Comparison of ENCODE assay signal across 1 cellular context in genomic region chr11:10302744-10303557, GRCh38.
TF ChIP-seq lines count a peak whose summit lies in the region.

No MANE protein-coding gene starts in this region.

TF ChIP-seq in HepG2, 621 proteins besides CTCF, POLR2A, EP300 and RAD21 (continued from another document and continues in another):
- no peak for TF ChIP-seq LCORL (IDR thresholded peaks at IDR 0.05)
- peak; percentile 22; the same call in 1 of the 2 replicates for TF ChIP-seq LCORL (CRISPR knock-in tag; IDR thresholded peaks at IDR 0.05)
- peak; percentile 39; the same call in 1 of the 2 replicates for TF ChIP-seq ESRRA (CRISPR knock-in tag; IDR thresholded peaks at IDR 0.05; ENCODE audit: low read depth)
- no peak for TF ChIP-seq ETV6 (CRISPR knock-in tag; conservative IDR thresholded peaks at IDR 0.05)
- peak; percentile 67 for TF ChIP-seq TFE3 (CRISPR knock-in tag; IDR thresholded peaks at IDR 0.05)
- TF ChIP-seq ZNF431 (CRISPR knock-in tag; IDR thresholded peaks at IDR 0.05; ENCODE audit: borderline replicate concordance, low read depth) = no peak
- TF ChIP-seq, protein P1, sequence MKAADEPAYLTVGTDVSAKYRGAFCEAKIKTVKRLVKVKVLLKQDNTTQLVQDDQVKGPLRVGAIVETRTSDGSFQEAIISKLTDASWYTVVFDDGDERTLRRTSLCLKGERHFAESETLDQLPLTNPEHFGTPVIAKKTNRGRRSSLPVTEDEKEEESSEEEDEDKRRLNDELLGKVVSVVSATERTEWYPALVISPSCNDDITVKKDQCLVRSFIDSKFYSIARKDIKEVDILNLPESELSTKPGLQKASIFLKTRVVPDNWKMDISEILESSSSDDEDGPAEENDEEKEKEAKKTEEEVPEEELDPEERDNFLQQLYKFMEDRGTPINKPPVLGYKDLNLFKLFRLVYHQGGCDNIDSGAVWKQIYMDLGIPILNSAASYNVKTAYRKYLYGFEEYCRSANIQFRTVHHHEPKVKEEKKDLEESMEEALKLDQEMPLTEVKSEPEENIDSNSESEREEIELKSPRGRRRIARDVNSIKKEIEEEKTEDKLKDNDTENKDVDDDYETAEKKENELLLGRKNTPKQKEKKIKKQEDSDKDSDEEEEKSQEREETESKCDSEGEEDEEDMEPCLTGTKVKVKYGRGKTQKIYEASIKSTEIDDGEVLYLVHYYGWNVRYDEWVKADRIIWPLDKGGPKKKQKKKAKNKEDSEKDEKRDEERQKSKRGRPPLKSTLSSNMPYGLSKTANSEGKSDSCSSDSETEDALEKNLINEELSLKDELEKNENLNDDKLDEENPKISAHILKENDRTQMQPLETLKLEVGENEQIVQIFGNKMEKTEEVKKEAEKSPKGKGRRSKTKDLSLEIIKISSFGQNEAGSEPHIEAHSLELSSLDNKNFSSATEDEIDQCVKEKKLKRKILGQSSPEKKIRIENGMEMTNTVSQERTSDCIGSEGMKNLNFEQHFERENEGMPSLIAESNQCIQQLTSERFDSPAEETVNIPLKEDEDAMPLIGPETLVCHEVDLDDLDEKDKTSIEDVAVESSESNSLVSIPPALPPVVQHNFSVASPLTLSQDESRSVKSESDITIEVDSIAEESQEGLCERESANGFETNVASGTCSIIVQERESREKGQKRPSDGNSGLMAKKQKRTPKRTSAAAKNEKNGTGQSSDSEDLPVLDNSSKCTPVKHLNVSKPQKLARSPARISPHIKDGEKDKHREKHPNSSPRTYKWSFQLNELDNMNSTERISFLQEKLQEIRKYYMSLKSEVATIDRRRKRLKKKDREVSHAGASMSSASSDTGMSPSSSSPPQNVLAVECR (CRISPR knock-in tag; IDR thresholded peaks at IDR 0.05; ENCODE audit: borderline replicate concordance) = peak; percentile 80
- TF ChIP-seq ZMAT3 (CRISPR knock-in tag; conservative IDR thresholded peaks at IDR 0.05) = 0 out of 2 replicates have a peak, but pooled peaks have one; percentile 66
- 0 out of 2 replicates have a peak, but pooled peaks have one; percentile 12 for TF ChIP-seq AFF4 (CRISPR knock-in tag; IDR thresholded peaks at IDR 0.05)
- TF ChIP-seq KAT2B (IDR thresholded peaks at IDR 0.05; ENCODE audit: borderline replicate concordance, low read depth, low read length) = no peak
- TF ChIP-seq MIER3 (CRISPR knock-in tag; IDR thresholded peaks at IDR 0.05; ENCODE audit: borderline replicate concordance) = 0 out of 2 replicates have a peak, but pooled peaks have one; percentile 27
- TF ChIP-seq ZBTB37 (CRISPR knock-in tag; IDR thresholded peaks at IDR 0.05) = no peak
- no peak for TF ChIP-seq ZFP36L1 (CRISPR knock-in tag; IDR thresholded peaks at IDR 0.05)
- TF ChIP-seq, protein P2, sequence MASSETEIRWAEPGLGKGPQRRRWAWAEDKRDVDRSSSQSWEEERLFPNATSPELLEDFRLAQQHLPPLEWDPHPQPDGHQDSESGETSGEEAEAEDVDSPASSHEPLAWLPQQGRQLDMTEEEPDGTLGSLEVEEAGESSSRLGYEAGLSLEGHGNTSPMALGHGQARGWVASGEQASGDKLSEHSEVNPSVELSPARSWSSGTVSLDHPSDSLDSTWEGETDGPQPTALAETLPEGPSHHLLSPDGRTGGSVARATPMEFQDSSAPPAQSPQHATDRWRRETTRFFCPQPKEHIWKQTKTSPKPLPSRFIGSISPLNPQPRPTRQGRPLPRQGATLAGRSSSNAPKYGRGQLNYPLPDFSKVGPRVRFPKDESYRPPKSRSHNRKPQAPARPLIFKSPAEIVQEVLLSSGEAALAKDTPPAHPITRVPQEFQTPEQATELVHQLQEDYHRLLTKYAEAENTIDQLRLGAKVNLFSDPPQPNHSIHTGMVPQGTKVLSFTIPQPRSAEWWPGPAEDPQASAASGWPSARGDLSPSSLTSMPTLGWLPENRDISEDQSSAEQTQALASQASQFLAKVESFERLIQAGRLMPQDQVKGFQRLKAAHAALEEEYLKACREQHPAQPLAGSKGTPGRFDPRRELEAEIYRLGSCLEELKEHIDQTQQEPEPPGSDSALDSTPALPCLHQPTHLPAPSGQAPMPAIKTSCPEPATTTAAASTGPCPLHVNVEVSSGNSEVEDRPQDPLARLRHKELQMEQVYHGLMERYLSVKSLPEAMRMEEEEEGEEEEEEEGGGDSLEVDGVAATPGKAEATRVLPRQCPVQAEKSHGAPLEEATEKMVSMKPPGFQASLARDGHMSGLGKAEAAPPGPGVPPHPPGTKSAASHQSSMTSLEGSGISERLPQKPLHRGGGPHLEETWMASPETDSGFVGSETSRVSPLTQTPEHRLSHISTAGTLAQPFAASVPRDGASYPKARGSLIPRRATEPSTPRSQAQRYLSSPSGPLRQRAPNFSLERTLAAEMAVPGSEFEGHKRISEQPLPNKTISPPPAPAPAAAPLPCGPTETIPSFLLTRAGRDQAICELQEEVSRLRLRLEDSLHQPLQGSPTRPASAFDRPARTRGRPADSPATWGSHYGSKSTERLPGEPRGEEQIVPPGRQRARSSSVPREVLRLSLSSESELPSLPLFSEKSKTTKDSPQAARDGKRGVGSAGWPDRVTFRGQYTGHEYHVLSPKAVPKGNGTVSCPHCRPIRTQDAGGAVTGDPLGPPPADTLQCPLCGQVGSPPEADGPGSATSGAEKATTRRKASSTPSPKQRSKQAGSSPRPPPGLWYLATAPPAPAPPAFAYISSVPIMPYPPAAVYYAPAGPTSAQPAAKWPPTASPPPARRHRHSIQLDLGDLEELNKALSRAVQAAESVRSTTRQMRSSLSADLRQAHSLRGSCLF (CRISPR knock-in tag; IDR thresholded peaks at IDR 0.05; ENCODE audit: borderline replicate concordance) = no peak
- TF ChIP-seq, protein P3, sequence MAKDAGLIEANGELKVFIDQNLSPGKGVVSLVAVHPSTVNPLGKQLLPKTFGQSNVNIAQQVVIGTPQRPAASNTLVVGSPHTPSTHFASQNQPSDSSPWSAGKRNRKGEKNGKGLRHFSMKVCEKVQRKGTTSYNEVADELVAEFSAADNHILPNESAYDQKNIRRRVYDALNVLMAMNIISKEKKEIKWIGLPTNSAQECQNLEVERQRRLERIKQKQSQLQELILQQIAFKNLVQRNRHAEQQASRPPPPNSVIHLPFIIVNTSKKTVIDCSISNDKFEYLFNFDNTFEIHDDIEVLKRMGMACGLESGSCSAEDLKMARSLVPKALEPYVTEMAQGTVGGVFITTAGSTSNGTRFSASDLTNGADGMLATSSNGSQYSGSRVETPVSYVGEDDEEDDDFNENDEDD (CRISPR knock-in tag; IDR thresholded peaks at IDR 0.05; ENCODE audit: borderline replicate concordance) = peak; percentile 79; the same call in 1 of the 2 replicates
- TF ChIP-seq MAFF (IDR thresholded peaks at IDR 0.05; ENCODE audit: low read depth, low read length) = no peak
- no peak for TF ChIP-seq HHEX (CRISPR knock-in tag; IDR thresholded peaks at IDR 0.05)
- TF ChIP-seq NR2F2 (IDR thresholded peaks at IDR 0.05; ENCODE audit: borderline replicate concordance, low read depth) = peak; percentile 48; the same call in 1 of the 2 replicates
- TF ChIP-seq MLLT10 (CRISPR knock-in tag; IDR thresholded peaks at IDR 0.05) = 0 out of 2 replicates have a peak, but pooled peaks have one; percentile 36
- 0 out of 2 replicates have a peak, but pooled peaks have one; percentile 56 for TF ChIP-seq HDAC2 (CRISPR knock-in tag; IDR thresholded peaks at IDR 0.05)
- TF ChIP-seq ZNF263 (CRISPR knock-in tag; IDR thresholded peaks at IDR 0.05) = no peak
- no peak for TF ChIP-seq TEAD3 (CRISPR knock-in tag; optimal IDR thresholded peaks at IDR 0.05; ENCODE audit: borderline replicate concordance)
- no peak; the same call in 1 of the 2 replicates for TF ChIP-seq ZNF317 (CRISPR knock-in tag; IDR thresholded peaks at IDR 0.05)
- 0 out of 2 replicates have a peak, but pooled peaks have one; percentile 31 for TF ChIP-seq NFKB2 (CRISPR knock-in tag; IDR thresholded peaks at IDR 0.05; ENCODE audit: borderline replicate concordance)
- TF ChIP-seq CSRNP2 (CRISPR knock-in tag; conservative IDR thresholded peaks at IDR 0.05; ENCODE audit: low read depth) = no peak
- peak; percentile 41; the same call in 1 of the 2 replicates for TF ChIP-seq SP4 (CRISPR knock-in tag; IDR thresholded peaks at IDR 0.05)
- TF ChIP-seq ZNF503 (CRISPR knock-in tag; IDR thresholded peaks at IDR 0.05) = 0 out of 2 replicates have a peak, but pooled peaks have one; percentile 20
- no peak for TF ChIP-seq CREM (IDR thresholded peaks at IDR 0.05)
- TF ChIP-seq CREM (CRISPR knock-in tag; IDR thresholded peaks at IDR 0.05) = no peak
- no peak for TF ChIP-seq ZNF567 (CRISPR knock-in tag; IDR thresholded peaks at IDR 0.05; ENCODE audit: borderline replicate concordance)
- TF ChIP-seq SETDB1 (CRISPR knock-in tag; IDR thresholded peaks at IDR 0.05; ENCODE audit: borderline replicate concordance) = no peak
- peak; percentile 49 for TF ChIP-seq ZNF605 (CRISPR knock-in tag; IDR thresholded peaks at IDR 0.05)
- TF ChIP-seq DPF2 (CRISPR knock-in tag; IDR thresholded peaks at IDR 0.05; ENCODE audit: borderline replicate concordance, low read depth) = no peak
- TF ChIP-seq FOXP1 (IDR thresholded peaks at IDR 0.05) = no peak
- no peak for TF ChIP-seq FOXP1 (CRISPR knock-in tag; IDR thresholded peaks at IDR 0.05)
- TF ChIP-seq ZNF33A (CRISPR knock-in tag; IDR thresholded peaks at IDR 0.05; ENCODE audit: borderline replicate concordance) = no peak
- TF ChIP-seq ATF1 (CRISPR knock-in tag; IDR thresholded peaks at IDR 0.05) = no peak
- TF ChIP-seq ZMAT5 (CRISPR knock-in tag; IDR thresholded peaks at IDR 0.05; ENCODE audit: borderline replicate concordance, low read depth) = no peak
- TF ChIP-seq ZNF569 (CRISPR knock-in tag; IDR thresholded peaks at IDR 0.05; ENCODE audit: borderline replicate concordance) = no peak
- no peak for TF ChIP-seq CAMTA2 (CRISPR knock-in tag; IDR thresholded peaks at IDR 0.05; ENCODE audit: borderline replicate concordance)
